Comparison of ENCODE assay signal across 8 cellular contexts in genomic region chr2:209423562-209424541, GRCh38. TPM values are rescaled to one million over a fixed set of nuclear protein-coding genes. Genes with fewer than 3 reads are reported as not detected.
DNase-seq lines count a peak whose midpoint lies in the region; ATAC-seq and TF ChIP-seq lines count a peak whose summit lies in the region.

Gene MAP2, plus strand, starts transcription at chr2:209424047. Its CDS starts 229,124 bp downstream, at chr2:209653171.

- H2AFZ ChIP-seq in GM23338 (peak within 1 kb of the TSS; percentile 93), KMS-11 (ENCODE audit: low read depth) (peak within 1 kb of the TSS; percentile 99)

- no peak within 1 kb of the TSS for H3K27ac ChIP-seq in GM23338 (ENCODE audit: low read depth)
- no peak within 1 kb of the TSS; the same call in 1 of the 2 replicates for H3K27ac ChIP-seq in KMS-11
- H3K27ac ChIP-seq in stomach smooth muscle (ENCODE audit: low read length) = no peak within 1 kb of the TSS

- H3K27me3 ChIP-seq in GM23338 (ENCODE audit: insufficient read depth) = peaks cover 28% of the 10 kb centered on the region
- no peaks in the 10 kb centered on the region for H3K27me3 ChIP-seq in KMS-11 (ENCODE audit: insufficient read depth, low read depth)
- no peaks in the 10 kb centered on the region for H3K27me3 ChIP-seq in stomach smooth muscle (ENCODE audit: control insufficient read depth in 1 of 2, insufficient read depth in 2 of 2, low read length in 2 of 2)

- H3K9me3 ChIP-seq in stomach smooth muscle (ENCODE audit: control insufficient read depth in 2 of 2, low read length in 2 of 2) = no peaks in the 10 kb centered on the region

- H3K4me1 Mint-ChIP-seq in GM23338 = peaks cover 45% of the 10 kb centered on the region
- H3K4me1 Mint-ChIP-seq in nephron progenitor cell = peaks cover 31% of the 10 kb centered on the region

- H4K20me1 ChIP-seq in GM23338 (replicated peaks; ENCODE audit: insufficient read depth) (no peaks in the 10 kb centered on the region), KMS-11 (ENCODE audit: insufficient read depth) (no peaks in the 10 kb centered on the region)

- DNase-seq in DMS79 (lab: John Stamatoyannopoulos, UW) (peak; percentile 61), GM23338 (ENCODE audit: low spot score) (peak; percentile 85), RKO (ENCODE audit: low spot score) (peak; percentile 57), fibroblast of the aortic adventitia (ENCODE audit: low read depth) (peak; percentile 74), nephron progenitor cell (peak; percentile 92)
- DNase-seq in activated effector memory CD4-positive, alpha-beta T cell treated with anti-CD3 and anti-CD28 coated beads, Interleukin-2, amount 50 U/mL, for 16 hours = peak; percentile 82

- H3K4me3 Mint-ChIP-seq in GM23338 (peak within 1 kb of the TSS; percentile 83), nephron progenitor cell (peak within 1 kb of the TSS; percentile 91)

- H3K36me3 ChIP-seq in GM23338 (ENCODE audit: insufficient read depth) = no peaks in the 10 kb centered on the region
- no peaks in the 10 kb centered on the region for H3K36me3 ChIP-seq in KMS-11 (ENCODE audit: insufficient read depth)
- H3K36me3 ChIP-seq in stomach smooth muscle (ENCODE audit: control insufficient read depth in 2 of 2, insufficient read depth in 2 of 2, low read length in 2 of 2) = no peaks in the 10 kb centered on the region

- H3K4me2 ChIP-seq in GM23338 (peak within 1 kb of the TSS; percentile 89), KMS-11 (peak within 1 kb of the TSS; percentile 85)

- H3K27ac Mint-ChIP-seq in GM23338 = no peak within 1 kb of the TSS
- H3K27ac Mint-ChIP-seq in nephron progenitor cell = no peak within 1 kb of the TSS

- no peaks in the 10 kb centered on the region; the same call in 2 of the 3 replicates for H3K36me3 Mint-ChIP-seq in GM23338 (ENCODE audit: low read depth)
- no peaks in the 10 kb centered on the region for H3K36me3 Mint-ChIP-seq in nephron progenitor cell (ENCODE audit: low read depth)

- H3K9me3 Mint-ChIP-seq in GM23338 (no peaks in the 10 kb centered on the region; the same call in 2 of the 3 replicates), nephron progenitor cell (no peaks in the 10 kb centered on the region)

- TF ChIP-seq CTCF in GM23338 (conservative IDR thresholded peaks at IDR 0.05; ENCODE audit: low read depth in 2 of 2) (peak; percentile 43 to 81), KMS-11 (conservative IDR thresholded peaks at IDR 0.05; ENCODE audit: low read depth, low read length) (no peak; the same call in 1 of the 2 replicates), fibroblast of the aortic adventitia (IDR thresholded peaks at IDR 0.05; ENCODE audit: insufficient read depth, low read length) (peak; percentile 67), nephron progenitor cell (IDR thresholded peaks at IDR 0.05) (peak; percentile 52)

- peaks cover 22% of the 10 kb centered on the region for H3K4me1 ChIP-seq in GM23338 (ENCODE audit: insufficient read depth)
- peaks cover 36% of the 10 kb centered on the region for H3K4me1 ChIP-seq in KMS-11 (ENCODE audit: low read depth, poor library complexity, severe bottlenecking)
- H3K4me1 ChIP-seq in stomach smooth muscle (ENCODE audit: control insufficient read depth, insufficient read depth, low read length) = peaks cover 15% of the 10 kb centered on the region

- ATAC-seq in GM23338 = peak; percentile 92

- no peaks in the 10 kb centered on the region for H3F3A ChIP-seq in GM23338 (replicated peaks; ENCODE audit: low read depth)

- peaks cover 12% of the 10 kb centered on the region for H3K27me3 Mint-ChIP-seq in GM23338 (ENCODE audit: insufficient read depth, low read depth, poor library complexity)
- H3K27me3 Mint-ChIP-seq in nephron progenitor cell (ENCODE audit: low read depth, poor library complexity) = peaks cover 29% of the 10 kb centered on the region

- H3K4me3 ChIP-seq in GM23338 = peak within 1 kb of the TSS; percentile 84
- peak within 1 kb of the TSS; percentile 79 for H3K4me3 ChIP-seq in KMS-11 (IDR thresholded peaks at IDR 0.05; ENCODE audit: insufficient read depth, low read depth, low read length)
- H3K4me3 ChIP-seq in fibroblast of the aortic adventitia (ENCODE audit: low read depth, low read length) = peak within 1 kb of the TSS; percentile 89
- peak within 1 kb of the TSS; percentile 77 to 80 for H3K4me3 ChIP-seq in stomach smooth muscle (ENCODE audit: low read length in 2 of 2)

- peak within 1 kb of the TSS; percentile 53; the same call in 1 of the 2 replicates for H3K9ac ChIP-seq in KMS-11
- H3K9ac ChIP-seq in stomach smooth muscle (ENCODE audit: low read length in 2 of 2) = peak within 1 kb of the TSS; percentile 48 to 64

- H3K79me2 ChIP-seq in GM23338 (replicated peaks; ENCODE audit: insufficient read depth) = no peaks in the 10 kb centered on the region
- H3K79me2 ChIP-seq in KMS-11 (ENCODE audit: insufficient read depth, low read depth) = no peaks in the 10 kb centered on the region

- H3K9me2 ChIP-seq in GM23338 (ENCODE audit: insufficient read depth) = no peaks in the 10 kb centered on the region

TF ChIP-seq in GM23338, 12 proteins besides CTCF, POLR2A, EP300 and RAD21:
- TF ChIP-seq ZNF114 (CRISPR knock-in tag; IDR thresholded peaks at IDR 0.05) (0 out of 2 replicates have a peak, but pooled peaks have one; percentile 29), NANOG (IDR thresholded peaks at IDR 0.05; ENCODE audit: borderline replicate concordance) (no peak), ZNF462 (CRISPR knock-in tag; IDR thresholded peaks at IDR 0.05) (0 out of 2 replicates have a peak, but pooled peaks have one; percentile 36)

RNA-seq across cellular contexts. Expression of gene MAP2, which starts in this region (rescaled TPM):
- 3.2 and 4.4 TPM in 2 replicates for total RNA-seq in GM23338 (2014; rRNA removed; shearing (Covaris generic))
- 2.2 and 2.9 TPM in 2 replicates for polyA plus RNA-seq in GM23338 (2016; fragmentation: Nextera tagmentation; extraction: Ambion mirVana)
- 2.1 and 26.5 TPM in 2 replicates for total RNA-seq in fibroblast of the aortic adventitia (ENCODE audit: low replicate concordance)
